ENCODE assay signal across 1 cellular context in the genomic region with DNA sequence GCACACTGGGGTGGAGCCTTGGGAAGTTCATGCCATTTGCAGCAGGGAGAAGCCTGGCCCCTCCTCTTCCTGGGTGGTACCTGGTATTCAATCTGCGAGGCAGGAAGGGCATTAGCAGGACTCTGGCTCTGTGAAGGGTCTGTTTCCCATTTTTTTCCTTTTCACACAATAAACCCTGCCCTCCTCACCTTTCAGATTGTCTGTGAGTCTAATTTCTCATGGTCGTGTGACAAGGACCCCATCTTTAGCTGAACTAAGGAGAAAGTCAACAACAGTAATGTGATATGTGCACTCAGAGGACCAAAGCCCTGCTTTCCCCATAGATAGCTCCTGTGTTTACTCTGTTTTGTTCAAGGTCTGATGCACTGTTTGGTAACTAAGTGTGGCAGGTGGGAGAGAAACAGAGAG.
TF ChIP-seq lines count a peak whose summit lies in the region.

No MANE protein-coding gene starts in this region.

TF ChIP-seq in HepG2, 621 proteins besides CTCF, POLR2A, EP300 and RAD21 (continued from another document and continues in another):
- no peak for TF ChIP-seq ZNF563 (CRISPR knock-in tag; IDR thresholded peaks at IDR 0.05)
- 0 out of 2 replicates have a peak, but pooled peaks have one; percentile 62 for TF ChIP-seq ZSCAN31 (CRISPR knock-in tag; IDR thresholded peaks at IDR 0.05; ENCODE audit: low read depth)
- TF ChIP-seq ZFP36L1 (CRISPR knock-in tag; IDR thresholded peaks at IDR 0.05), result no peak
- TF ChIP-seq ZNF850 (CRISPR knock-in tag; conservative IDR thresholded peaks at IDR 0.05), result no peak
- TF ChIP-seq FOXM1 (CRISPR knock-in tag; IDR thresholded peaks at IDR 0.05), result no peak
- peak; percentile 35 for TF ChIP-seq ZNF883 (CRISPR knock-in tag; IDR thresholded peaks at IDR 0.05; ENCODE audit: not compliant biosample characterization)
- TF ChIP-seq ZNF280B (CRISPR knock-in tag; IDR thresholded peaks at IDR 0.05; ENCODE audit: borderline replicate concordance), result no peak
- TF ChIP-seq TBX3 (IDR thresholded peaks at IDR 0.05; ENCODE audit: borderline replicate concordance), result peak; percentile 86
- TF ChIP-seq PCBP1 (IDR thresholded peaks at IDR 0.05; ENCODE audit: borderline replicate concordance, low read depth, low read length), result no peak
- peak; percentile 59; the same call in 1 of the 2 replicates for TF ChIP-seq NFIC (IDR thresholded peaks at IDR 0.05; ENCODE audit: low read length)
- no peak for TF ChIP-seq NONO (IDR thresholded peaks at IDR 0.05)
- peak; percentile 64 for TF ChIP-seq NONO (CRISPR knock-in tag; conservative IDR thresholded peaks at IDR 0.05)
- TF ChIP-seq PCBP2 (optimal IDR thresholded peaks at IDR 0.05; ENCODE audit: low read depth, low read length, poor library complexity, severe bottlenecking), result no peak
- 0 out of 2 replicates have a peak, but pooled peaks have one; percentile 31 for TF ChIP-seq ATF6 (CRISPR knock-in tag; conservative IDR thresholded peaks at IDR 0.05)
- TF ChIP-seq FIP1L1 (IDR thresholded peaks at IDR 0.05; ENCODE audit: borderline replicate concordance, insufficient read depth, low read depth, low read length), result no peak
- no peak for TF ChIP-seq TMF1 (CRISPR knock-in tag; IDR thresholded peaks at IDR 0.05; ENCODE audit: low read depth)
- TF ChIP-seq, protein P1, sequence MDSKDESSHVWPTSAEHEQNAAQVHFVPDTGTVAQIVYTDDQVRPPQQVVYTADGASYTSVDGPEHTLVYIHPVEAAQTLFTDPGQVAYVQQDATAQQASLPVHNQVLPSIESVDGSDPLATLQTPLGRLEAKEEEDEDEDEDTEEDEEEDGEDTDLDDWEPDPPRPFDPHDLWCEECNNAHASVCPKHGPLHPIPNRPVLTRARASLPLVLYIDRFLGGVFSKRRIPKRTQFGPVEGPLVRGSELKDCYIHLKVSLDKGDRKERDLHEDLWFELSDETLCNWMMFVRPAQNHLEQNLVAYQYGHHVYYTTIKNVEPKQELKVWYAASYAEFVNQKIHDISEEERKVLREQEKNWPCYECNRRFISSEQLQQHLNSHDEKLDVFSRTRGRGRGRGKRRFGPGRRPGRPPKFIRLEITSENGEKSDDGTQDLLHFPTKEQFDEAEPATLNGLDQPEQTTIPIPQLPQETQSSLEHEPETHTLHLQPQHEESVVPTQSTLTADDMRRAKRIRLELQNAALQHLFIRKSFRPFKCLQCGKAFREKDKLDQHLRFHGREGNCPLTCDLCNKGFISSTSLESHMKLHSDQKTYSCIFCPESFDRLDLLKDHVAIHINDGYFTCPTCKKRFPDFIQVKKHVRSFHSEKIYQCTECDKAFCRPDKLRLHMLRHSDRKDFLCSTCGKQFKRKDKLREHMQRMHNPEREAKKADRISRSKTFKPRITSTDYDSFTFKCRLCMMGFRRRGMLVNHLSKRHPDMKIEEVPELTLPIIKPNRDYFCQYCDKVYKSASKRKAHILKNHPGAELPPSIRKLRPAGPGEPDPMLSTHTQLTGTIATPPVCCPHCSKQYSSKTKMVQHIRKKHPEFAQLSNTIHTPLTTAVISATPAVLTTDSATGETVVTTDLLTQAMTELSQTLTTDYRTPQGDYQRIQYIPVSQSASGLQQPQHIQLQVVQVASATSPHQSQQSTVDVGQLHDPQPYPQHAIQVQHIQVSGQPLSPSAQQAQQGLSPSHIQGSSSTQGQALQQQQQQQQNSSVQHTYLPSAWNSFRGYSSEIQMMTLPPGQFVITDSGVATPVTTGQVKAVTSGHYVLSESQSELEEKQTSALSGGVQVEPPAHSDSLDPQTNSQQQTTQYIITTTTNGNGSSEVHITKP (CRISPR knock-in tag; IDR thresholded peaks at IDR 0.05; ENCODE audit: low read depth), result no peak
- peak; percentile 46; the same call in 1 of the 2 replicates for TF ChIP-seq TCF7 (IDR thresholded peaks at IDR 0.05; ENCODE audit: low read depth)
- 0 out of 3 replicates have a peak, but pooled peaks have one; percentile 32 for TF ChIP-seq MXI1 (IDR thresholded peaks at IDR 0.05; ENCODE audit: borderline replicate concordance, low read depth, low read length)
- TF ChIP-seq AHR (CRISPR knock-in tag; IDR thresholded peaks at IDR 0.05), result 0 out of 2 replicates have a peak, but pooled peaks have one; percentile 50
- peak; percentile 60; the same call in 1 of the 2 replicates for TF ChIP-seq PITX1 (CRISPR knock-in tag; IDR thresholded peaks at IDR 0.05)
- TF ChIP-seq HES4 (CRISPR knock-in tag; IDR thresholded peaks at IDR 0.05; ENCODE audit: borderline replicate concordance), result no peak
- 0 out of 2 replicates have a peak, but pooled peaks have one; percentile 63 for TF ChIP-seq RERE (CRISPR knock-in tag; IDR thresholded peaks at IDR 0.05; ENCODE audit: low read depth)
- TF ChIP-seq, protein P2, sequence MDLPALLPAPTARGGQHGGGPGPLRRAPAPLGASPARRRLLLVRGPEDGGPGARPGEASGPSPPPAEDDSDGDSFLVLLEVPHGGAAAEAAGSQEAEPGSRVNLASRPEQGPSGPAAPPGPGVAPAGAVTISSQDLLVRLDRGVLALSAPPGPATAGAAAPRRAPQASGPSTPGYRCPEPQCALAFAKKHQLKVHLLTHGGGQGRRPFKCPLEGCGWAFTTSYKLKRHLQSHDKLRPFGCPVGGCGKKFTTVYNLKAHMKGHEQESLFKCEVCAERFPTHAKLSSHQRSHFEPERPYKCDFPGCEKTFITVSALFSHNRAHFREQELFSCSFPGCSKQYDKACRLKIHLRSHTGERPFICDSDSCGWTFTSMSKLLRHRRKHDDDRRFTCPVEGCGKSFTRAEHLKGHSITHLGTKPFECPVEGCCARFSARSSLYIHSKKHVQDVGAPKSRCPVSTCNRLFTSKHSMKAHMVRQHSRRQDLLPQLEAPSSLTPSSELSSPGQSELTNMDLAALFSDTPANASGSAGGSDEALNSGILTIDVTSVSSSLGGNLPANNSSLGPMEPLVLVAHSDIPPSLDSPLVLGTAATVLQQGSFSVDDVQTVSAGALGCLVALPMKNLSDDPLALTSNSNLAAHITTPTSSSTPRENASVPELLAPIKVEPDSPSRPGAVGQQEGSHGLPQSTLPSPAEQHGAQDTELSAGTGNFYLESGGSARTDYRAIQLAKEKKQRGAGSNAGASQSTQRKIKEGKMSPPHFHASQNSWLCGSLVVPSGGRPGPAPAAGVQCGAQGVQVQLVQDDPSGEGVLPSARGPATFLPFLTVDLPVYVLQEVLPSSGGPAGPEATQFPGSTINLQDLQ (CRISPR knock-in tag; IDR thresholded peaks at IDR 0.05), result no peak
- TF ChIP-seq ZNF354B (CRISPR knock-in tag; IDR thresholded peaks at IDR 0.05), result no peak
- TF ChIP-seq ZNF549 (CRISPR knock-in tag; IDR thresholded peaks at IDR 0.05), result no peak
- TF ChIP-seq JDP2 (CRISPR knock-in tag; IDR thresholded peaks at IDR 0.05; ENCODE audit: borderline replicate concordance), result no peak
- no peak for TF ChIP-seq SOX6 (IDR thresholded peaks at IDR 0.05)
- peak; percentile 95 for TF ChIP-seq SOX6 (CRISPR knock-in tag; IDR thresholded peaks at IDR 0.05)
- TF ChIP-seq ATF2 (CRISPR knock-in tag; IDR thresholded peaks at IDR 0.05), result peak; percentile 48; the same call in 1 of the 2 replicates
- TF ChIP-seq ZNF598 (CRISPR knock-in tag; IDR thresholded peaks at IDR 0.05; ENCODE audit: borderline replicate concordance), result no peak
- TF ChIP-seq MED1 (CRISPR knock-in tag; IDR thresholded peaks at IDR 0.05), result peak; percentile 70
- peak; percentile 89 for TF ChIP-seq SOX5 (CRISPR knock-in tag; IDR thresholded peaks at IDR 0.05; ENCODE audit: borderline replicate concordance)
- no peak for TF ChIP-seq PTBP1 (IDR thresholded peaks at IDR 0.05; ENCODE audit: low read depth, low read length, poor library complexity, severe bottlenecking)
- no peak for TF ChIP-seq FLYWCH1 (CRISPR knock-in tag; IDR thresholded peaks at IDR 0.05)
- TF ChIP-seq BCL6 (CRISPR knock-in tag; IDR thresholded peaks at IDR 0.05), result peak; percentile 67
- no peak for TF ChIP-seq ARNT2 (CRISPR knock-in tag; IDR thresholded peaks at IDR 0.05; ENCODE audit: low read depth)
- TF ChIP-seq, protein P3, sequence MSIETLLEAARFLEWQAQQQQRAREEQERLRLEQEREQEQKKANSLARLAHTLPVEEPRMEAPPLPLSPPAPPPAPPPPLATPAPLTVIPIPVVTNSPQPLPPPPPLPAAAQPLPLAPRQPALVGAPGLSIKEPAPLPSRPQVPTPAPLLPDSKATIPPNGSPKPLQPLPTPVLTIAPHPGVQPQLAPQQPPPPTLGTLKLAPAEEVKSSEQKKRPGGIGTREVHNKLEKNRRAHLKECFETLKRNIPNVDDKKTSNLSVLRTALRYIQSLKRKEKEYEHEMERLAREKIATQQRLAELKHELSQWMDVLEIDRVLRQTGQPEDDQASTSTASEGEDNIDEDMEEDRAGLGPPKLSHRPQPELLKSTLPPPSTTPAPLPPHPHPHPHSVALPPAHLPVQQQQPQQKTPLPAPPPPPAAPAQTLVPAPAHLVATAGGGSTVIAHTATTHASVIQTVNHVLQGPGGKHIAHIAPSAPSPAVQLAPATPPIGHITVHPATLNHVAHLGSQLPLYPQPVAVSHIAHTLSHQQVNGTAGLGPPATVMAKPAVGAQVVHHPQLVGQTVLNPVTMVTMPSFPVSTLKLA (IDR thresholded peaks at IDR 0.05), result no peak
- no peak for TF ChIP-seq POLR2G (IDR thresholded peaks at IDR 0.05; ENCODE audit: low read depth, low read length)
- TF ChIP-seq RFX3 (CRISPR knock-in tag; IDR thresholded peaks at IDR 0.05), result no peak
- peak; percentile 32; the same call in 1 of the 2 replicates for TF ChIP-seq ZKSCAN8 (CRISPR knock-in tag; IDR thresholded peaks at IDR 0.05; ENCODE audit: borderline replicate concordance)
- TF ChIP-seq ZNF460 (CRISPR knock-in tag; IDR thresholded peaks at IDR 0.05; ENCODE audit: borderline replicate concordance), result no peak; the same call in 1 of the 2 replicates
- 0 out of 2 replicates have a peak, but pooled peaks have one; percentile 13 for TF ChIP-seq NFYB (CRISPR knock-in tag; IDR thresholded peaks at IDR 0.05)
- no peak for TF ChIP-seq ATM (IDR thresholded peaks at IDR 0.05; ENCODE audit: borderline replicate concordance)
- no peak for TF ChIP-seq U2AF2 (IDR thresholded peaks at IDR 0.05; ENCODE audit: low read depth, low read length)
- TF ChIP-seq ZNF343 (CRISPR knock-in tag; IDR thresholded peaks at IDR 0.05), result no peak
